Comparison of ENCODE assay signal across 13 cellular contexts in genomic region chr19:16117594-16118033, GRCh38.
DNase-seq lines count a peak whose midpoint lies in the region; ATAC-seq and TF ChIP-seq lines count a peak whose summit lies in the region.
"Had no signal": no experiment of that assay in that cellular context is flagged by ENCODE, and none has a peak within 500 bp of the region (broad histone marks: within the 10 kb centered on the region; RNA-seq: fewer than 3 reads in every experiment).

No MANE protein-coding gene starts in this region.

- DNase-seq in activated naive CD4-positive, alpha-beta T cell treated with anti-CD3 and anti-CD28 coated beads, Interleukin-2, amount 10 ng/mL, durations not matched to agents 7 days and 5 days: no peak
- no peak for DNase-seq in activated naive CD4-positive, alpha-beta T cell (lab: John Stamatoyannopoulos, UW)
- DNase-seq in RWPE1 (ENCODE audit: low spot score): no peak
- DNase-seq in foreskin fibroblast: no peak
- no peak for DNase-seq in HEK293T (ENCODE audit: extremely low spot score)
- DNase-seq in NCI-H1092 (lab: John Stamatoyannopoulos, UW): no peak
- DNase-seq: amniotic stem cell; NCI-H1105; stimulated activated CD4-positive, alpha-beta T cell treated with anti-CD3 and anti-CD28 coated beads, Interleukin-2, amount 100 ng/mL, for 24 hours; uterus had no signal

- no peak overlapping the region for H3K4me3 ChIP-seq in foreskin fibroblast (ENCODE audit: low read depth in 1 of 2, low read length in 2 of 2)
- H3K4me3 ChIP-seq: SK-N-MC, uterus had no signal

- H3K27ac ChIP-seq in RWPE1: peak overlapping the region; percentile 12
- H3K27ac ChIP-seq: SK-N-MC, uterus had no signal

- ATAC-seq in HG02981 (IDR thresholded peaks at IDR 0.05; ENCODE audit: unreplicated experiment) (no peak), HG03280 (IDR thresholded peaks at IDR 0.05; ENCODE audit: unreplicated experiment) (no peak)

- no peaks in the 10 kb centered on the region for H3K9me3 Mint-ChIP-seq in activated naive CD4-positive, alpha-beta T cell treated with anti-CD3 and anti-CD28 coated beads, Interleukin-2, amount 10 ng/mL, durations not matched to agents 7 days and 5 days

- peaks cover 54% of the 10 kb centered on the region for H3K36me3 Mint-ChIP-seq in activated naive CD4-positive, alpha-beta T cell treated with anti-CD3 and anti-CD28 coated beads, Interleukin-2, amount 10 ng/mL, durations not matched to agents 7 days and 5 days

- no peaks in the 10 kb centered on the region for H3K27me3 Mint-ChIP-seq in activated naive CD4-positive, alpha-beta T cell treated with anti-CD3 and anti-CD28 coated beads, Interleukin-2, amount 10 ng/mL, durations not matched to agents 7 days and 5 days

- H3K4me3 Mint-ChIP-seq in activated naive CD4-positive, alpha-beta T cell treated with anti-CD3 and anti-CD28 coated beads, Interleukin-2, amount 10 ng/mL, durations not matched to agents 7 days and 5 days: no peak overlapping the region

- TF ChIP-seq CTCF in RWPE1 (conservative IDR thresholded peaks at IDR 0.05; ENCODE audit: low read depth) (no peak), foreskin fibroblast (IDR thresholded peaks at IDR 0.05; ENCODE audit: low read depth, low read length) (peak; percentile 2)

- H3K4me1 Mint-ChIP-seq in activated naive CD4-positive, alpha-beta T cell treated with anti-CD3 and anti-CD28 coated beads, Interleukin-2, amount 10 ng/mL, durations not matched to agents 7 days and 5 days: peaks cover 61% of the 10 kb centered on the region

- H3K27ac Mint-ChIP-seq in activated naive CD4-positive, alpha-beta T cell treated with anti-CD3 and anti-CD28 coated beads, Interleukin-2, amount 10 ng/mL, durations not matched to agents 7 days and 5 days: peak overlapping the region; percentile 91

- CTCF ChIA-PET in activated naive CD4-positive, alpha-beta T cell treated with anti-CD3 and anti-CD28 coated beads, Interleukin-2, amount 10 ng/mL, durations not matched to agents 7 days and 5 days (lab: Charles Lee): interaction anchor here (0.6 to 1.3 kb wide), 5 partner anchors 22 to 278 kb away, joined by 3 read pairs; partner anchors contain the start of gene FAM32A
- CTCF ChIA-PET in RWPE1 (lab: Yijun Ruan, JAX) (no interaction called here), HEK293T (lab: Yijun Ruan, JAX) (no interaction called here)

- POLR2A ChIA-PET in RWPE1 (lab: Yijun Ruan, JAX; ENCODE audit: low non-redundant PET) (no interaction called here), HEK293T (lab: Yijun Ruan, JAX) (interaction anchor here (1.1 kb wide), 1 partner anchor 41 kb away, joined by 4 read pairs; the partner anchor contains the start of gene TPM4)

TF ChIP-seq in HEK293T, 16 proteins besides CTCF, POLR2A, EP300 and RAD21:
- TF ChIP-seq FOXM1 (IDR thresholded peaks at IDR 0.05; ENCODE audit: borderline replicate concordance) (no peak), NFRKB (IDR thresholded peaks at IDR 0.05) (no peak), TARDBP (IDR thresholded peaks at IDR 0.05) (no peak), SUZ12 (IDR thresholded peaks at IDR 0.05) (no peak), L3MBTL2 (conservative IDR thresholded peaks at IDR 0.05) (no peak), ELF4 (IDR thresholded peaks at IDR 0.05) (no peak), LEF1 (IDR thresholded peaks at IDR 0.05; ENCODE audit: borderline replicate concordance) (no peak), HDGF (IDR thresholded peaks at IDR 0.05; ENCODE audit: borderline replicate concordance) (no peak), SP1 (IDR thresholded peaks at IDR 0.05) (no peak), ARNT (IDR thresholded peaks at IDR 0.05) (no peak), FOXK2 (IDR thresholded peaks at IDR 0.05) (no peak), PKNOX1 (IDR thresholded peaks at IDR 0.05) (no peak), ZNF384 (IDR thresholded peaks at IDR 0.05) (no peak)
